Comparison of ENCODE assay signal across 30 cellular contexts in the genomic region with DNA sequence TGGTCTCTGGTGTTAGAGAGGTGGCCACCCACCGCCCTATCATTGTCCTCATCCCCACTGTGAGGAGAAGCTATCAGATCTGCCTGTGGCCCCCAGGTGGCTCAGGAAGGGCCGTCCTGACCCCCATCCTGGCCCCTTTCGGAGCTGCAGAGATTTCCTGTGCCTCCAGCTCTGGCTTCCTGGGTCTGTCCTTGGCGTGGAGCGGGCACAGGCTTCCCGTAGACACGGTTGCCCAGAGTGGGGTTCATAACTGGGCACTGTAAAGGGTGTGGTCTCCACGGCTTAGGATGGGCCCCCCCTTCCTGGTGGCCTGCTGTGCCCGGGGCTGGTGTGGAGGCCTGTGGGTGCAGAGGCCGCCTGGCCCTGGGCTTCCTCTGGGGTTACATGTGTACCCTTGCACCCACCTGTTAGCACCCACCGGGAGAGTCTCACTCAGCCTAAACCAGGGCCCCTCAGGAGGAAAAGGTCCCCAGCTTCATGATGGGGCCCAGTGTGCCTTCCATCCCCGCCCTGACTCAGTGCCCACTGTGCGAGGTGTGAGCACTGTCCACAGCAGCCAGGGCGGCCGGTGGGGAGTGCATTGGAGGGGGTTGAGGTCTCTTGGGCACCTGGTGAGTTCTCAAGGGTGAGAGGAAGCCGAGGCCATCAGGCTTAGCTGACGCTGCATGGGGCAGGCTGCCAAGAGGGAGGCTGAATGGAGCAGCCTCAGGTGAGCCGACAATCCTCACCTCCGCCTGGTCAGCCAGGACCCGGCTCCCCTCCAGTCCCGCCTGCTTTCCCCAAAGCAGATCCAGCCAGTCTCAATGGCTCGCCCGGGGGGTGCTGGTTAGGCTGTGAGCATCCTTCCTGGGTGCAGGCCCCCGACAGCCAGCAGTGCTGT. TPM values are rescaled to one million over a fixed set of nuclear protein-coding genes. Genes with fewer than 3 reads are reported as not detected.
DNase-seq lines count a peak whose midpoint lies in the region; ATAC-seq, FAIRE-seq and TF ChIP-seq lines count a peak whose summit lies in the region.
"Had no signal": no experiment of that assay in that cellular context is flagged by ENCODE, and none has a peak within 500 bp of the region (broad histone marks: within the 10 kb centered on the region; RNA-seq: fewer than 3 reads in every experiment).

No MANE protein-coding gene starts in this region.

- H3K27me3 ChIP-seq in bronchial epithelial cell (ENCODE audit: control insufficient read depth, insufficient read depth, low read length) (no peaks in the 10 kb centered on the region), pancreas (no peaks in the 10 kb centered on the region)
- H3K27me3 ChIP-seq: cardiac muscle cell, sigmoid colon, tibial artery, vagina had no signal

- H3K36me3 ChIP-seq in bronchial epithelial cell (ENCODE audit: control insufficient read depth, insufficient read depth, low read length) (peaks cover 35% of the 10 kb centered on the region), pancreas (peaks cover 0 to 35% (median 11%) of the 10 kb centered on the region in 3 donors)

- peaks cover 0 to 16% (median 6%) of the 10 kb centered on the region in 3 donors for H3K4me1 ChIP-seq in pancreas
- H3K4me1 ChIP-seq: A549 had no signal

- FAIRE-seq in bronchial epithelial cell (lab: Jason Lieb, UNC) (peak; percentile 23), pancreas (lab: Jason Lieb, UNC) (no peak)
- FAIRE-seq: A549, D721Med had no signal

- intact Hi-C loops in Right ventricle myocardium superior (cut with DNase I), result no loop called here
- intact Hi-C loops in cardiac septum (cut with DNase I), result no loop called here
- intact Hi-C loops in pancreas (cut with DNase I), result no loop called here

- no peaks in the 10 kb centered on the region for H3K9me3 ChIP-seq in pancreas
- H3K9me3 ChIP-seq: A549, neutrophil, sigmoid colon, SK-N-SH, tibial artery, vagina had no signal

- no peak for TF ChIP-seq CTCF in bronchial epithelial cell (IDR thresholded peaks at IDR 0.05; ENCODE audit: insufficient read depth, low read length, severe bottlenecking)
- TF ChIP-seq CTCF in pancreas (IDR thresholded peaks at IDR 0.05), result no peak

- DNase-seq in Right ventricle myocardium superior (peak; percentile 33), cardiac septum (ENCODE audit: low spot score) (no peak), bronchial epithelial cell (ENCODE audit: low read depth) (no peak), pancreas (peak; percentile 93 to 98 (median 96)), NCI-H1092 treated with DMSO at 0.1 percent for 48 hours (lab: John Stamatoyannopoulos, UW) (no peak), medulla oblongata (ENCODE audit: extremely low spot score) (no peak)
- DNase-seq: activated CD4-positive, alpha-beta T cell treated with anti-CD3 and anti-CD28 coated beads, Interleukin-2, amount 50 U/mL, for 1 hour; activated CD4-positive, CD25-positive, alpha-beta regulatory T cell; activated gamma-delta T cell; activated naive CD8-positive, alpha-beta T cell treated with anti-CD3 and anti-CD28 coated beads for 36 hours; activated T-cell treated with anti-CD3 and anti-CD28 coated beads, Interleukin-2, amount 50 U/mL, for 4 hours; anterior cingulate cortex; CD4-positive, alpha-beta T cell; cortex of kidney; effector memory CD8-positive, alpha-beta T cell; mesendoderm; NCI-H1048; NCI-H1694; NCI-H82; sigmoid colon; SK-N-SH; stimulated activated CD4-positive, alpha-beta T cell treated with anti-CD3 and anti-CD28 coated beads, Interleukin-4, amount 100 ng/mL, for 24 hours had no signal

- ATAC-seq in Right ventricle myocardium superior (ENCODE audit: poor library complexity), result no peak
- peak; percentile 90 to 92 (median 91) for ATAC-seq in pancreas
- ATAC-seq: A549; activated T-cell treated with anti-CD3 and anti-CD28 coated beads, Interleukin-2, amount 50 U/mL, for 4 hours; effector memory CD8-positive, alpha-beta T cell; left lobe of liver had no signal

- H3K27ac ChIP-seq in pancreas, result peak overlapping the region; percentile 35 to 68 (median 59)
- H3K27ac ChIP-seq: A549, cardiac muscle cell, neutrophil, sigmoid colon, tibial artery, vagina had no signal

- H3K4me3 ChIP-seq in bronchial epithelial cell (ENCODE audit: low read depth, low read length) (no peak overlapping the region), pancreas (no peak overlapping the region)
- H3K4me3 ChIP-seq: A549, cardiac muscle cell, sigmoid colon, tibial artery, vagina had no signal

- WGBS in pancreas, 2 donors, result 38 to 44% methylated on average over 23 to 24 of the region's 24 CpGs

RNA-seq across cellular contexts. Expression of a gene that starts 15.3 kb away (rescaled TPM):
- total RNA-seq in Right ventricle myocardium superior (7.3 TPM), cardiac septum (8.6 TPM), bronchial epithelial cell (1.1 and 1.8 TPM in 2 replicates), pancreas (1 to 10 TPM; 2.9 to 5.5 (median 4.2) TPM)
- polyA plus RNA-seq in pancreas, result 10 to 100 TPM in 1 of 2 donors, 1 to 10 TPM in 1; 9.0 to 11.7 TPM

RNA-seq across cellular contexts. Expression of a gene that starts 19.2 kb away (rescaled TPM):
- 68.0 TPM for total RNA-seq in Right ventricle myocardium superior
- 66.4 TPM for total RNA-seq in cardiac septum
- 79.5 and 88.5 TPM in 2 replicates for total RNA-seq in bronchial epithelial cell
- total RNA-seq in pancreas, result 10 to 100 TPM; 50.7 to 76.5 (median 60.4) TPM
- polyA plus RNA-seq in pancreas, result 100 to 1,000 TPM in 1 of 2 donors, 10 to 100 TPM in 1; 98.0 to 119 TPM

RNA-seq across cellular contexts. Expression of a gene that starts 22.3 kb away (rescaled TPM):
- total RNA-seq in Right ventricle myocardium superior (345 TPM), cardiac septum (296 TPM), bronchial epithelial cell (57.9 and 124 TPM in 2 replicates), pancreas (10 to 100 TPM; 75.2 to 95.5 (median 79.0) TPM)
- 100 to 1,000 TPM; 180 to 189 TPM for polyA plus RNA-seq in pancreas

RNA-seq across cellular contexts. Expression of a gene that starts 25.2 kb away (rescaled TPM):
- 13.2 TPM for total RNA-seq in Right ventricle myocardium superior
- 11.0 TPM for total RNA-seq in cardiac septum
- 1.1 and 1.5 TPM in 2 replicates for total RNA-seq in bronchial epithelial cell
- total RNA-seq in pancreas, result 10 to 100 TPM in 1 of 6 donors, 1 to 10 TPM in 5; 3.0 to 13.3 (median 4.8) TPM
- 10 to 100 TPM; 28.7 to 38.6 TPM for polyA plus RNA-seq in pancreas

RNA-seq across cellular contexts. Expression of a gene that starts 30.8 kb away (rescaled TPM):
- 1.5 TPM for total RNA-seq in Right ventricle myocardium superior
- total RNA-seq in cardiac septum, result 1.6 TPM
- total RNA-seq in bronchial epithelial cell, result under 0.01 and 0.38 TPM in 2 replicates
- 1 to 10 TPM; 2.4 to 5.5 (median 2.9) TPM for total RNA-seq in pancreas
- polyA plus RNA-seq in pancreas, result 10 to 100 TPM in 1 of 2 donors, 1 to 10 TPM in 1; 9.2 to 10.7 TPM
- total RNA-seq: H4, vagina had no signal

Comparison
In these comparisons a context has a peak if more than half of its experiments do, and no peak if none do; other contexts are left out.
1. DNase-seq: peak in Right ventricle myocardium superior (single experiment) and pancreas (6 of 6); none in cardiac septum (single experiment), bronchial epithelial cell (single experiment), NCI-H1092 treated with DMSO at 0.1 percent for 48 hours (single experiment) and medulla oblongata (single experiment).